In the genomic region with DNA sequence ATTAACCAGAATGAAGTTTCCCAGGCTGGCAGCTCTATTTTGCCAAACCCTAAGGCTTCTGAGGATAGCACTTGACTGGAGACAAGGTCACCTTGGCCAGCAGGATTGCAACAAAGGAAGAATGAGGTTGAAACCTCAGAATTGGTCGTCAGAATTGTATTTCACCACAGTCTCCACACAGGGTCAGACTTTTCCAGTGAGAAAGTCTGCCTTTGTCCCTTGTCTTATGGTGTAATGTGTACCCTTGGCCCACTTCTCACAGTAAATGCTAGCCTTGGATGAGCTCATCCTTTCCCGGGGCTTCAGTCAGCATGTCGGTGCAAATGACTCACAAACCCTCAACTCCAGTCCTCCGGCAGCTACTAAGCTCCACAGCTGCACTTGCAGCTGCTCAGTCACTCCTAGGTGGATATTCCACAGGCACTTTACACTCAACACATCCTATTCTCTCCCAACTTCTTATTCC, we compare ENCODE assay signal across 8 cellular contexts. TPM values are rescaled to one million over a fixed set of nuclear protein-coding genes. Genes with fewer than 3 reads are reported as not detected.
DNase-seq lines count a peak whose midpoint lies in the region; ATAC-seq, FAIRE-seq and TF ChIP-seq lines count a peak whose summit lies in the region.

No MANE protein-coding gene starts in this region.

- no peaks in the 10 kb centered on the region for H3K79me2 ChIP-seq in GM23338 (replicated peaks; ENCODE audit: insufficient read depth)

- peak; percentile 93 to 94 for ATAC-seq in A549
- ATAC-seq in GM23338 = peak; percentile 61
- no peak for ATAC-seq in GM19035 (IDR thresholded peaks at IDR 0.05; ENCODE audit: unreplicated experiment)

- H3K27me3 Mint-ChIP-seq in GM23338 (ENCODE audit: insufficient read depth, low read depth, poor library complexity) (peaks cover 5% of the 10 kb centered on the region), immature natural killer cell (ENCODE audit: low read depth in 3 of 3) (peaks cover 0 to 3% (median 0%) of the 10 kb centered on the region in 3 donors)

- H2AFZ ChIP-seq in GM23338 = no peak overlapping the region

- H3K4me3 Mint-ChIP-seq in GM23338 = no peak overlapping the region
- H3K4me3 Mint-ChIP-seq in immature natural killer cell = no peak overlapping the region

- DNase-seq in A549 (ENCODE audit: low read depth in 1 of 2, low spot score in 1 of 2) = peak; percentile 62 to 87
- peak; percentile 39 for DNase-seq in GM23338 (ENCODE audit: low spot score)
- peak; percentile 93 to 96 for DNase-seq in SJCRH30
- DNase-seq in epidermal melanocyte (ENCODE audit: insufficient read length, low spot score) = peak; percentile 75
- no peak for DNase-seq in T-helper 9 cell
- DNase-seq in immature natural killer cell = no peak

- H3K4me1 ChIP-seq in A549 (peaks cover 41% of the 10 kb centered on the region), GM23338 (ENCODE audit: insufficient read depth) (peaks cover 8% of the 10 kb centered on the region), SJCRH30 (peaks cover 25% of the 10 kb centered on the region), muscle layer of colon (ENCODE audit: insufficient read depth, low read length) (peaks cover 70% of the 10 kb centered on the region)

- no peak overlapping the region for H3K9ac ChIP-seq in muscle layer of colon (ENCODE audit: low read length)

- H3K9me3 ChIP-seq in A549 (no peaks in the 10 kb centered on the region), SJCRH30 (replicated peaks) (no peaks in the 10 kb centered on the region), muscle layer of colon (ENCODE audit: low read length) (no peaks in the 10 kb centered on the region)

- H3F3A ChIP-seq in GM23338 (replicated peaks; ENCODE audit: low read depth) = no peaks in the 10 kb centered on the region

- TF ChIP-seq CTCF in A549 (IDR thresholded peaks at IDR 0.05) (peak; percentile 38), GM23338 (conservative IDR thresholded peaks at IDR 0.05; ENCODE audit: low read depth in 2 of 2) (peak in 1 of 2 experiments; percentile 28; a peak in 2 of 4 replicates)

- FAIRE-seq in A549 (lab: Jason Lieb, UNC) = no peak

- CTCF ChIA-PET in A549 (lab: Yijun Ruan, JAX) = interaction anchor here (0.6 to 4.3 kb wide), 23 partner anchors 8 to 664 kb away, joined by 3 to 23 read pairs (median 3); partner anchors contain the start of gene SSR3

- no peaks in the 10 kb centered on the region; the same call in 1 of the 2 replicates for H4K20me1 ChIP-seq in GM23338 (replicated peaks; ENCODE audit: insufficient read depth)

- no peak for TF ChIP-seq POLR2A in A549 (IDR thresholded peaks at IDR 0.05; ENCODE audit: low read length)

- H3K4me1 Mint-ChIP-seq in GM23338 (peaks cover 33% of the 10 kb centered on the region), immature natural killer cell (no peaks in the 10 kb centered on the region)

- peaks cover 13% of the 10 kb centered on the region; the same call in 2 of the 3 replicates for H3K36me3 Mint-ChIP-seq in GM23338 (ENCODE audit: low read depth)
- peaks cover 5 to 26% (median 10%) of the 10 kb centered on the region in 3 donors for H3K36me3 Mint-ChIP-seq in immature natural killer cell

- H3K27me3 ChIP-seq in GM23338 (ENCODE audit: insufficient read depth) = no peaks in the 10 kb centered on the region
- H3K27me3 ChIP-seq in SJCRH30 = no peaks in the 10 kb centered on the region
- H3K27me3 ChIP-seq in muscle layer of colon (ENCODE audit: control insufficient read depth in 1 of 2, insufficient read depth in 2 of 2, low read length in 2 of 2) = no peaks in the 10 kb centered on the region

- H3K36me3 ChIP-seq in GM23338 (ENCODE audit: insufficient read depth) (peaks cover 7% of the 10 kb centered on the region; the same call in 1 of the 2 replicates), SJCRH30 (0 out of 2 replicates have a peak, but pooled peaks cover 8% of the 10 kb centered on the region), muscle layer of colon (ENCODE audit: insufficient read depth, low read length) (no peaks in the 10 kb centered on the region)

- TF ChIP-seq EP300 in A549 (IDR thresholded peaks at IDR 0.05) = no peak

- H3K4me3 ChIP-seq in A549 (no peak overlapping the region), GM23338 (no peak overlapping the region), SJCRH30 (no peak overlapping the region), muscle layer of colon (ENCODE audit: low read depth in 1 of 2, low read length in 2 of 2) (no peak overlapping the region)

- H3K27ac Mint-ChIP-seq in GM23338 (peak overlapping the region; percentile 42; the same call in 1 of the 2 replicates), immature natural killer cell (no peak overlapping the region)

- peak overlapping the region; percentile 31 to 73 for H3K27ac ChIP-seq in A549
- H3K27ac ChIP-seq in GM23338 (ENCODE audit: low read depth) = peak overlapping the region; percentile 47; the same call in 1 of the 2 replicates
- H3K27ac ChIP-seq in SJCRH30 = peak overlapping the region; percentile 87
- peak overlapping the region; percentile 67 for H3K27ac ChIP-seq in muscle layer of colon (ENCODE audit: low read depth, low read length)

- no peaks in the 10 kb centered on the region for H3K9me3 Mint-ChIP-seq in GM23338
- H3K9me3 Mint-ChIP-seq in immature natural killer cell = no peaks in the 10 kb centered on the region

- TF ChIP-seq RAD21 in A549 (conservative IDR thresholded peaks at IDR 0.05 in 1 of 2, IDR thresholded peaks at IDR 0.05 in 1 of 2) = peak; percentile 43 to 60; a peak in 4 of 5 replicates

- WGBS in A549 (ENCODE audit: missing lambda C conversion rate) = 0% methylated on average over 4 of the region's 4 CpGs

- no peaks in the 10 kb centered on the region for H3K9me2 ChIP-seq in GM23338 (ENCODE audit: insufficient read depth)

- POLR2A ChIA-PET in A549 (lab: Yijun Ruan, JAX) = interaction anchor here (1.3 to 1.6 kb wide), 3 partner anchors 20 to 554 kb away, joined by 7 to 10 read pairs (median 9); partner anchors contain the start of genes SSR3 and TIPARP

- H3K4me2 ChIP-seq in A549 (peak overlapping the region; percentile 46), GM23338 (no peak overlapping the region)

TF ChIP-seq in A549, 52 proteins besides CTCF, POLR2A, EP300 and RAD21:
- peak; percentile 37; the same call in 2 of the 3 replicates for TF ChIP-seq SMC3 (IDR thresholded peaks at IDR 0.05)
- TF ChIP-seq FOSB (CRISPR knock-in tag; IDR thresholded peaks at IDR 0.05) = no peak
- TF ChIP-seq JUNB (IDR thresholded peaks at IDR 0.05) = peak; percentile 40; the same call in 1 of the 2 replicates
- peak; percentile 44; the same call in 1 of the 2 replicates for TF ChIP-seq FOSL2 (IDR thresholded peaks at IDR 0.05)
- TF ChIP-seq FOSL2 (CRISPR knock-in tag; IDR thresholded peaks at IDR 0.05) = peak; percentile 81
- peak; percentile 96 for TF ChIP-seq ESRRA (IDR thresholded peaks at IDR 0.05; ENCODE audit: borderline replicate concordance, low read length)
- TF ChIP-seq CEBPB (IDR thresholded peaks at IDR 0.05) = peak; percentile 46 to 61; a peak in 2 of 4 replicates

TF ChIP-seq in GM23338, 12 proteins besides CTCF, POLR2A, EP300 and RAD21 (continues in another document):
- no peak for TF ChIP-seq ZNF331 (CRISPR knock-in tag; IDR thresholded peaks at IDR 0.05; ENCODE audit: low read depth)
- TF ChIP-seq, protein P1, sequence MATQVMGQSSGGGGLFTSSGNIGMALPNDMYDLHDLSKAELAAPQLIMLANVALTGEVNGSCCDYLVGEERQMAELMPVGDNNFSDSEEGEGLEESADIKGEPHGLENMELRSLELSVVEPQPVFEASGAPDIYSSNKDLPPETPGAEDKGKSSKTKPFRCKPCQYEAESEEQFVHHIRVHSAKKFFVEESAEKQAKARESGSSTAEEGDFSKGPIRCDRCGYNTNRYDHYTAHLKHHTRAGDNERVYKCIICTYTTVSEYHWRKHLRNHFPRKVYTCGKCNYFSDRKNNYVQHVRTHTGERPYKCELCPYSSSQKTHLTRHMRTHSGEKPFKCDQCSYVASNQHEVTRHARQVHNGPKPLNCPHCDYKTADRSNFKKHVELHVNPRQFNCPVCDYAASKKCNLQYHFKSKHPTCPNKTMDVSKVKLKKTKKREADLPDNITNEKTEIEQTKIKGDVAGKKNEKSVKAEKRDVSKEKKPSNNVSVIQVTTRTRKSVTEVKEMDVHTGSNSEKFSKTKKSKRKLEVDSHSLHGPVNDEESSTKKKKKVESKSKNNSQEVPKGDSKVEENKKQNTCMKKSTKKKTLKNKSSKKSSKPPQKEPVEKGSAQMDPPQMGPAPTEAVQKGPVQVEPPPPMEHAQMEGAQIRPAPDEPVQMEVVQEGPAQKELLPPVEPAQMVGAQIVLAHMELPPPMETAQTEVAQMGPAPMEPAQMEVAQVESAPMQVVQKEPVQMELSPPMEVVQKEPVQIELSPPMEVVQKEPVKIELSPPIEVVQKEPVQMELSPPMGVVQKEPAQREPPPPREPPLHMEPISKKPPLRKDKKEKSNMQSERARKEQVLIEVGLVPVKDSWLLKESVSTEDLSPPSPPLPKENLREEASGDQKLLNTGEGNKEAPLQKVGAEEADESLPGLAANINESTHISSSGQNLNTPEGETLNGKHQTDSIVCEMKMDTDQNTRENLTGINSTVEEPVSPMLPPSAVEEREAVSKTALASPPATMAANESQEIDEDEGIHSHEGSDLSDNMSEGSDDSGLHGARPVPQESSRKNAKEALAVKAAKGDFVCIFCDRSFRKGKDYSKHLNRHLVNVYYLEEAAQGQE (IDR thresholded peaks at IDR 0.05; ENCODE audit: unreplicated experiment) = no peak
- TF ChIP-seq STAT1 (IDR thresholded peaks at IDR 0.05; ENCODE audit: unreplicated experiment) = no peak
- TF ChIP-seq CREB1 (CRISPR knock-in tag; IDR thresholded peaks at IDR 0.05; ENCODE audit: low read depth) = no peak
- no peak for TF ChIP-seq EZH2 (IDR thresholded peaks at IDR 0.05; ENCODE audit: low read depth, unreplicated experiment)

RNA-seq across cellular contexts. Expression of gene SSR3, which starts 19.7 kb away (rescaled TPM):
- 187 and 242 TPM in 2 replicates for polyA plus RNA-seq in A549 (2011; rRNA removed)
- polyA plus RNA-seq in A549 (2012; cell fraction: cytosol; rRNA removed) = 74.2 and 85.7 TPM in 2 replicates
- polyA plus RNA-seq in A549 (2012; cell fraction: nucleus; rRNA removed) = 22.4 and 26.7 TPM in 2 replicates
- polyA plus RNA-seq in A549 (2017; fragmentation: RNase III; extraction: RNeasy Plus Mini Kit Qiagen cat#74134 plus additional on column Dnase treatment) = 154 to 166 TPM (median 156 TPM) in 3 replicates
- polyA minus RNA-seq in A549 (2011; rRNA and poly(A)+ RNA removed) = 207 and 305 TPM in 2 replicates
- total RNA-seq in GM23338 (2014; rRNA removed; shearing (Covaris generic)) = 143 and 156 TPM in 2 replicates
- 161 and 173 TPM in 2 replicates for polyA plus RNA-seq in GM23338 (2016; fragmentation: Nextera tagmentation; extraction: Ambion mirVana)
- 149 and 158 TPM in 2 replicates for total RNA-seq in SJCRH30 (2014; rRNA removed; shearing (Covaris generic))
- polyA plus RNA-seq in immature natural killer cell = 100 to 1,000 TPM in 1 of 3 donors, 10 to 100 TPM in 2; 83.8 to 121 (median 93.9) TPM

Comparison
In these comparisons a context has a peak if more than half of its experiments do, and no peak if none do; other contexts are left out.
1. DNase-seq: peak in A549 (2 of 2), GM23338 (single experiment), SJCRH30 (2 of 2) and epidermal melanocyte (single experiment); none in T-helper 9 cell (single experiment) and immature natural killer cell (0 of 3).
2. Peak in every context shown above with its lines, with median percentiles within 50 percentile points of each other: H3K27ac ChIP-seq.